In the genomic region with DNA sequence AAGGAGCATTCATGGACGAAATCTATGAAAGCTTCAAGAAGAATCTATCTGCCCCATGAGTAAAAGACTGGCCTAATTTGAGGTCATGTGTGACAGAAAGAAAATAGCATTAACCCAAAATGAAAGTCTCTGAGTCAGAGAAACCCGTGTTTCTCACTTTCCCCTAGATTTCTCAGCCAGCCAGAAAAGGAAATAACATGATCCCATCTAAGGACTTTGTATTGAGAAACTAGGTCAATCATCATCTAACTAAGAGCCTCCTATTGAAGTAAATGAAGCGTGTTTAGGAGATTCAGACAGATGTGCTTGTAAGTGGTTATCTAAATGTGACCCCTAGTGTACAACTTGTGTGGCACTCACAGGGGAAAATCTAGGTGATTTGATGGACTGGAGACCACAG, we compare ENCODE assay signal across 10 cellular contexts.
DNase-seq lines count a peak whose midpoint lies in the region; ATAC-seq, FAIRE-seq and TF ChIP-seq lines count a peak whose summit lies in the region.
"Had no signal": no experiment of that assay in that cellular context is flagged by ENCODE, and none has a peak within 500 bp of the region (broad histone marks: within the 10 kb centered on the region; RNA-seq: fewer than 3 reads in every experiment).

No MANE protein-coding gene starts in this region.

- H3K9ac ChIP-seq in keratinocyte (ENCODE audit: control insufficient read depth, extremely low read depth, insufficient read depth, low read length) (no peak overlapping the region), HepG2 (ENCODE audit: insufficient read depth, low read depth, low read length) (no peak overlapping the region)

- H3K4me2 ChIP-seq in keratinocyte (ENCODE audit: control insufficient read depth, extremely low read depth, insufficient read depth, low read depth, low read length), result no peak overlapping the region
- no peak overlapping the region for H3K4me2 ChIP-seq in HepG2 (ENCODE audit: low read depth, low read length)

- CTCF ChIA-PET in HepG2 (lab: Yijun Ruan, JAX; ENCODE audit: low intra/inter-chr PET ratio, low total read pairs), result no interaction called here
- CTCF ChIA-PET in CD8-positive, alpha-beta memory T cell (lab: Charles Lee), result no interaction called here

- ATAC-seq in GM19438 (IDR thresholded peaks at IDR 0.05; ENCODE audit: low read depth, unreplicated experiment) (peak; percentile 84), HepG2 (no peak)

- H3K27me3 ChIP-seq in keratinocyte (ENCODE audit: control insufficient read depth, extremely low read depth, insufficient read depth, low read length) (no peaks in the 10 kb centered on the region), HepG2 (ENCODE audit: control insufficient read depth in 1 of 2, insufficient read depth in 2 of 2, low read length in 2 of 2) (peaks cover 0 to 5% of the 10 kb centered on the region in 2 experiments; a peak in 2 of 5 replicates)
- no peaks in the 10 kb centered on the region for H3K27me3 ChIP-seq in CD8-positive, alpha-beta memory T cell (ENCODE audit: insufficient read depth, low read length, poor library complexity, severe bottlenecking)

- 2% methylated on average over 3 of the region's 3 CpGs for WGBS in HepG2 (ENCODE audit: low lambda C conversion rate)

- peaks cover 2 to 9% (median 4%) of the 10 kb centered on the region in 5 donors for H3K9me3 Mint-ChIP-seq in CD8-positive, alpha-beta memory T cell

- POLR2A ChIA-PET in HepG2 (lab: Yijun Ruan, JAX), result no interaction called here
- POLR2A ChIA-PET in CD8-positive, alpha-beta memory T cell (lab: Charles Lee), result no interaction called here

- TF ChIP-seq EP300 in HepG2 (IDR thresholded peaks at IDR 0.05; ENCODE audit: low read depth in 2 of 2, low read length in 2 of 2), result no peak
- TF ChIP-seq EP300 in HepG2 (CRISPR knock-in tag; IDR thresholded peaks at IDR 0.05; ENCODE audit: borderline replicate concordance), result no peak

- H3K27ac Mint-ChIP-seq in CD8-positive, alpha-beta memory T cell, result no peak overlapping the region

- in situ Hi-C loops in HepG2 (cut with HindIII; ENCODE audit: extremely low pct_ligation_motif_present, low pct_unique_long_range_greater_than_20kb), result no loop called here

- no peaks in the 10 kb centered on the region for H3K4me1 ChIP-seq in keratinocyte (ENCODE audit: control insufficient read depth, extremely low read depth, insufficient read depth, low read length)
- no peaks in the 10 kb centered on the region for H3K4me1 ChIP-seq in HepG2 (ENCODE audit: insufficient read depth, low read length)
- no peaks in the 10 kb centered on the region for H3K4me1 ChIP-seq in CD8-positive, alpha-beta memory T cell (ENCODE audit: insufficient read depth, low read length)

- H3K27ac ChIP-seq in keratinocyte (ENCODE audit: control insufficient read depth, insufficient read depth, low read length), result no peak overlapping the region
- H3K27ac ChIP-seq in HepG2 (ENCODE audit: extremely low read length, insufficient read depth, low read length), result no peak overlapping the region
- no peak overlapping the region for H3K27ac ChIP-seq in CD8-positive, alpha-beta memory T cell (ENCODE audit: low read depth, low read length)

- no peak for TF ChIP-seq POLR2A in HepG2 (IDR thresholded peaks at IDR 0.05; ENCODE audit: insufficient read depth in 1 of 2, low read depth in 2 of 2, low read length in 2 of 2)

- no peak overlapping the region for H3K4me3 Mint-ChIP-seq in CD8-positive, alpha-beta memory T cell

- no peaks in the 10 kb centered on the region for H3K4me1 Mint-ChIP-seq in CD8-positive, alpha-beta memory T cell

- H3K36me3 ChIP-seq in keratinocyte (ENCODE audit: control insufficient read depth in 2 of 2, extremely low read depth in 1 of 2, insufficient read depth in 2 of 2, low read length in 2 of 2) (no peaks in the 10 kb centered on the region), HepG2 (replicated peaks in 1 of 2; ENCODE audit: control insufficient read depth in 1 of 2, insufficient read depth in 2 of 2, low read length in 2 of 2) (no peaks in the 10 kb centered on the region)
- H3K36me3 ChIP-seq in CD8-positive, alpha-beta memory T cell (ENCODE audit: insufficient read depth, low read length), result no peaks in the 10 kb centered on the region

- H3K36me3 Mint-ChIP-seq in CD8-positive, alpha-beta memory T cell, result no peaks in the 10 kb centered on the region

- H3K79me2 ChIP-seq in keratinocyte (ENCODE audit: control insufficient read depth, insufficient read depth, low read length) (no peaks in the 10 kb centered on the region), HepG2 (ENCODE audit: insufficient read depth, low read length) (no peaks in the 10 kb centered on the region)

- no TSS peak for BruUV-seq in HepG2 (replicated peaks; lab: Mats Ljungman, UMichigan)

- H3K9me1 ChIP-seq in keratinocyte (ENCODE audit: control insufficient read depth, extremely low read depth, insufficient read depth, low read length), result no peaks in the 10 kb centered on the region

- dilution Hi-C loops in keratinocyte (cut with MboI; ENCODE audit: extremely low pct_ligation_motif_present, low sequenced_read_pairs), result no loop called here

- DNase-seq in Daoy (ENCODE audit: low read depth), result peak; percentile 20
- DNase-seq in M059J (ENCODE audit: low read depth), result peak; percentile 6
- no peak for DNase-seq in keratinocyte (ENCODE audit: low read depth, low spot score)
- no peak for DNase-seq in HepG2 (ENCODE audit: low spot score)
- no peak for DNase-seq in GM19240 (ENCODE audit: insufficient read length, low spot score)
- no peak for DNase-seq in CD8-positive, alpha-beta memory T cell
- no peak for DNase-seq in dedifferentiated amniotic fluid mesenchymal stem cell (ENCODE audit: extremely low spot score)
- DNase-seq: T1000 had no signal

- peaks cover under 1 to 7% of the 10 kb centered on the region in 2 donors for H3K27me3 Mint-ChIP-seq in CD8-positive, alpha-beta memory T cell

- H4K20me1 ChIP-seq in keratinocyte (ENCODE audit: control insufficient read depth, extremely low read depth, insufficient read depth, low read length) (no peaks in the 10 kb centered on the region), HepG2 (ENCODE audit: insufficient read depth, low read length) (no peaks in the 10 kb centered on the region)

- TF ChIP-seq CTCF in keratinocyte (optimal IDR thresholded peaks at IDR 0.05 in 1 of 3, IDR thresholded peaks at IDR 0.05 in 1 of 3, conservative IDR thresholded peaks at IDR 0.05 in 1 of 3; ENCODE audit: extremely low read depth in 1 of 3, insufficient read depth in 2 of 3, low read length in 3 of 3) (no peak), HepG2 (CRISPR knock-in tag; IDR thresholded peaks at IDR 0.05) (no peak)

- no peak overlapping the region for H3K4me3 ChIP-seq in keratinocyte (ENCODE audit: control insufficient read depth in 2 of 3, extremely low read depth in 1 of 3, insufficient read depth in 2 of 3, low read depth in 1 of 3, low read length in 3 of 3)
- H3K4me3 ChIP-seq in HepG2 (replicated peaks in 1 of 3; ENCODE audit: insufficient read depth in 1 of 3, low read depth in 2 of 3, low read length in 3 of 3), result no peak overlapping the region
- no peak overlapping the region for H3K4me3 ChIP-seq in CD8-positive, alpha-beta memory T cell (ENCODE audit: low read length)

- intact Hi-C loops in HepG2 (cut with micrococcal nuclease; ENCODE audit: unreplicated experiment), result no loop called here

- no peak for TF ChIP-seq RAD21 in HepG2 (CRISPR knock-in tag; IDR thresholded peaks at IDR 0.05)

- H2AFZ ChIP-seq in keratinocyte (ENCODE audit: control insufficient read depth, low read length) (no peak overlapping the region), HepG2 (ENCODE audit: low read length) (no peak overlapping the region)

- H3K9me3 ChIP-seq in keratinocyte (ENCODE audit: control insufficient read depth, low read depth, low read length), result no peaks in the 10 kb centered on the region
- H3K9me3 ChIP-seq in HepG2 (ENCODE audit: low read length), result no peaks in the 10 kb centered on the region
- no peaks in the 10 kb centered on the region for H3K9me3 ChIP-seq in CD8-positive, alpha-beta memory T cell (ENCODE audit: low read length)

- peak; percentile 23 for FAIRE-seq in keratinocyte (lab: Jason Lieb, UNC)
- FAIRE-seq in HepG2 (lab: Jason Lieb, UNC), result no peak
- FAIRE-seq: D721Med had no signal

TF ChIP-seq in HepG2, 621 proteins besides CTCF, POLR2A, EP300 and RAD21:
- no peak for TF ChIP-seq ZNF546 (CRISPR knock-in tag; conservative IDR thresholded peaks at IDR 0.05)
- TF ChIP-seq ZNF878 (CRISPR knock-in tag; IDR thresholded peaks at IDR 0.05), result no peak
- TF ChIP-seq, protein P1, sequence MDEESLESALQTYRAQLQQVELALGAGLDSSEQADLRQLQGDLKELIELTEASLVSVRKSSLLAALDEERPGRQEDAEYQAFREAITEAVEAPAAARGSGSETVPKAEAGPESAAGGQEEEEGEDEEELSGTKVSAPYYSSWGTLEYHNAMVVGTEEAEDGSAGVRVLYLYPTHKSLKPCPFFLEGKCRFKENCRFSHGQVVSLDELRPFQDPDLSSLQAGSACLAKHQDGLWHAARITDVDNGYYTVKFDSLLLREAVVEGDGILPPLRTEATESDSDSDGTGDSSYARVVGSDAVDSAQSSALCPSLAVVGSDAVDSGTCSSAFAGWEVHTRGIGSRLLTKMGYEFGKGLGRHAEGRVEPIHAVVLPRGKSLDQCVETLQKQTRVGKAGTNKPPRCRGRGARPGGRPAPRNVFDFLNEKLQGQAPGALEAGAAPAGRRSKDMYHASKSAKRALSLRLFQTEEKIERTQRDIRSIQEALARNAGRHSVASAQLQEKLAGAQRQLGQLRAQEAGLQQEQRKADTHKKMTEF (CRISPR knock-in tag; IDR thresholded peaks at IDR 0.05), result no peak
- TF ChIP-seq ZNF564 (CRISPR knock-in tag; IDR thresholded peaks at IDR 0.05), result no peak
- TF ChIP-seq PHF20 (CRISPR knock-in tag; IDR thresholded peaks at IDR 0.05), result no peak
- no peak for TF ChIP-seq CENPX (CRISPR knock-in tag; IDR thresholded peaks at IDR 0.05)
- no peak for TF ChIP-seq ZNF430 (CRISPR knock-in tag; IDR thresholded peaks at IDR 0.05)
- TF ChIP-seq MED1 (CRISPR knock-in tag; IDR thresholded peaks at IDR 0.05), result no peak
- TF ChIP-seq, protein P2, sequence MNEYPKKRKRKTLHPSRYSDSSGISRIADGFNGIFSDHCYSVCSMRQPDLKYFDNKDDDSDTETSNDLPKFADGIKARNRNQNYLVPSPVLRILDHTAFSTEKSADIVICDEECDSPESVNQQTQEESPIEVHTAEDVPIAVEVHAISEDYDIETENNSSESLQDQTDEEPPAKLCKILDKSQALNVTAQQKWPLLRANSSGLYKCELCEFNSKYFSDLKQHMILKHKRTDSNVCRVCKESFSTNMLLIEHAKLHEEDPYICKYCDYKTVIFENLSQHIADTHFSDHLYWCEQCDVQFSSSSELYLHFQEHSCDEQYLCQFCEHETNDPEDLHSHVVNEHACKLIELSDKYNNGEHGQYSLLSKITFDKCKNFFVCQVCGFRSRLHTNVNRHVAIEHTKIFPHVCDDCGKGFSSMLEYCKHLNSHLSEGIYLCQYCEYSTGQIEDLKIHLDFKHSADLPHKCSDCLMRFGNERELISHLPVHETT (CRISPR knock-in tag; conservative IDR thresholded peaks at IDR 0.05), result no peak
- TF ChIP-seq TBL1XR1 (IDR thresholded peaks at IDR 0.05; ENCODE audit: borderline replicate concordance, low read length, partially characterized antibody), result no peak
- TF ChIP-seq CCDC6 (CRISPR knock-in tag; IDR thresholded peaks at IDR 0.05), result no peak
- TF ChIP-seq ZNF782 (CRISPR knock-in tag; IDR thresholded peaks at IDR 0.05; ENCODE audit: borderline replicate concordance), result no peak

Comparison
In these comparisons a context has a peak if more than half of its experiments do, and no peak if none do; other contexts are left out.
1. DNase-seq: peak in Daoy (single experiment) and M059J (single experiment); none in keratinocyte (single experiment), HepG2 (single experiment), GM19240 (single experiment), CD8-positive, alpha-beta memory T cell (0 of 5) and dedifferentiated amniotic fluid mesenchymal stem cell (single experiment).